ENCODE assay signal across 16 cellular contexts in the genomic region with DNA sequence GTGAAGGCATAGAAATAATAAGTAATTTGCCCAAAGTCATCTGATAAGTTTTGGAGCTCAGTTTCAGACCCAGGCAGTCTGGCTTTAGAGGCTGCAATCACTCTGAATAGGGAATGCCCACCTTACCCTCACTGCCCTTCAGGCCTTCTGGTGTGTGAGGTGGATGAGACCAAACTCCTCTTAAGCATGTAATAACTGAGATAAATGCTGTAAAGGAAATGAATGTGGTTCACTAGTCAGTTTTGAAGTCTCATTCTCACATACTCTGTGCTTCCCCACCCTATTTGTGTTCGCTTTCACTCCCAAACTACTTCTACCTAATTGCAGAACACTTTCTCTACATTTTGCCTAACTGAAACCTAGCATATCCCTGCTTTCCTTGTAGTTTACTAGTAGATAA.
A peak's percentile ranks its signal among the peaks of the same experiment; 100 is the strongest.
DNase-seq lines count a peak whose midpoint lies in the region; ATAC-seq and TF ChIP-seq lines count a peak whose summit lies in the region.
"Had no signal": no experiment of that assay in that cellular context is flagged by ENCODE, and none has a peak within 500 bp of the region (broad histone marks: within the 10 kb centered on the region; RNA-seq: fewer than 3 reads in every experiment).

No MANE protein-coding gene starts in this region.

- no peaks in the 10 kb centered on the region for H3K27me3 Mint-ChIP-seq in activated CD8-positive, alpha-beta T cell treated with anti-CD3 and anti-CD28 coated beads for 36 hours
- H3K27me3 Mint-ChIP-seq: naive B cell had no signal

- H3K27ac ChIP-seq in tibial artery = no peak overlapping the region
- H3K27ac ChIP-seq: C4-2B had no signal

- H3K4me1 ChIP-seq in tibial artery = peaks cover 0 to 63% (median 24%) of the 10 kb centered on the region in 4 donors

- no peak overlapping the region for H3K4me3 ChIP-seq in tibial artery
- H3K4me3 ChIP-seq: skin epidermis had no signal

- no peaks in the 10 kb centered on the region for H3K9me3 ChIP-seq in tibial artery

- intact Hi-C loops in activated CD8-positive, alpha-beta T cell treated with anti-CD3 and anti-CD28 coated beads for 36 hours (cut with micrococcal nuclease) = no loop called here
- intact Hi-C loops in tibial artery (cut with DNase I; ENCODE audit: low total_unique reads) = no loop called here

- TF ChIP-seq CTCF in activated CD8-positive, alpha-beta T cell treated with anti-CD3 and anti-CD28 coated beads for 36 hours (IDR thresholded peaks at IDR 0.05) = no peak
- no peak for TF ChIP-seq CTCF in tibial artery (IDR thresholded peaks at IDR 0.05)

- no peak for DNase-seq in activated CD8-positive, alpha-beta T cell treated with anti-CD3 and anti-CD28 coated beads for 36 hours
- DNase-seq in NCI-H1694 (lab: John Stamatoyannopoulos, UW) (no peak), tibial artery (no peak), RPMI8226 (no peak), NCI-H2107 (lab: John Stamatoyannopoulos, UW) (no peak)
- DNase-seq: central memory CD4-positive, alpha-beta T cell; kidney glomerular epithelial cell; naive B cell; NCI-H1694 treated with DMSO at 0.1 percent for 48 hours; T1000 had no signal

- H3K36me3 ChIP-seq in tibial artery = no peaks in the 10 kb centered on the region

- CTCF ChIA-PET in activated CD8-positive, alpha-beta T cell treated with anti-CD3 and anti-CD28 coated beads for 36 hours (lab: Charles Lee) = no interaction called here

- H3K9me3 Mint-ChIP-seq in activated CD8-positive, alpha-beta T cell treated with anti-CD3 and anti-CD28 coated beads for 36 hours = no peaks in the 10 kb centered on the region
- H3K9me3 Mint-ChIP-seq: activated T-helper 1 cell treated with anti-CD3 and anti-CD28 coated beads, Interleukin-12 subunit alpha, Interleukin-12 subunit beta, Interleukin-2, Interleukin-4 antibody, amounts not matched to agents 30 ng/mL and 10 ng/mL and 1 ng/mL, durations not matched to agents 14 hours and 24 hours and 36 hours; naive B cell had no signal

- POLR2A ChIA-PET in activated CD8-positive, alpha-beta T cell treated with anti-CD3 and anti-CD28 coated beads for 36 hours (lab: Charles Lee) = no interaction called here

- ATAC-seq in GM18520 (IDR thresholded peaks at IDR 0.05; ENCODE audit: unreplicated experiment) (peak; percentile 94), GM21390 (IDR thresholded peaks at IDR 0.05; ENCODE audit: unreplicated experiment) (peak; percentile 99), HG03025 (IDR thresholded peaks at IDR 0.05; ENCODE audit: low FRiP score, unreplicated experiment) (peak; percentile 80)
- ATAC-seq in activated CD8-positive, alpha-beta T cell treated with anti-CD3 and anti-CD28 coated beads for 36 hours = peak; percentile 56

- H3K4me1 Mint-ChIP-seq in activated CD8-positive, alpha-beta T cell treated with anti-CD3 and anti-CD28 coated beads for 36 hours (ENCODE audit: low read depth) = peaks cover 22% of the 10 kb centered on the region

- no peak overlapping the region for H3K27ac Mint-ChIP-seq in activated CD8-positive, alpha-beta T cell treated with anti-CD3 and anti-CD28 coated beads for 36 hours
- H3K27ac Mint-ChIP-seq: activated T-helper 1 cell treated with anti-CD3 and anti-CD28 coated beads, Interleukin-12 subunit alpha, Interleukin-12 subunit beta, Interleukin-2, Interleukin-4 antibody, amounts not matched to agents 30 ng/mL and 10 ng/mL and 1 ng/mL, durations not matched to agents 14 hours and 24 hours and 36 hours had no signal

- H3K27me3 ChIP-seq in tibial artery = no peaks in the 10 kb centered on the region

- H3K36me3 Mint-ChIP-seq in activated CD8-positive, alpha-beta T cell treated with anti-CD3 and anti-CD28 coated beads for 36 hours (ENCODE audit: low read depth) = peaks cover 15% of the 10 kb centered on the region
- H3K36me3 Mint-ChIP-seq: naive B cell had no signal

- no peak overlapping the region for H3K4me3 Mint-ChIP-seq in activated CD8-positive, alpha-beta T cell treated with anti-CD3 and anti-CD28 coated beads for 36 hours
- H3K4me3 Mint-ChIP-seq: activated T-helper 1 cell treated with anti-CD3 and anti-CD28 coated beads, Interleukin-12 subunit alpha, Interleukin-12 subunit beta, Interleukin-2, Interleukin-4 antibody, amounts not matched to agents 30 ng/mL and 10 ng/mL and 1 ng/mL, durations not matched to agents 14 hours and 24 hours and 36 hours; naive B cell had no signal
